Comparison of ENCODE assay signal across 11 cellular contexts in the genomic region with DNA sequence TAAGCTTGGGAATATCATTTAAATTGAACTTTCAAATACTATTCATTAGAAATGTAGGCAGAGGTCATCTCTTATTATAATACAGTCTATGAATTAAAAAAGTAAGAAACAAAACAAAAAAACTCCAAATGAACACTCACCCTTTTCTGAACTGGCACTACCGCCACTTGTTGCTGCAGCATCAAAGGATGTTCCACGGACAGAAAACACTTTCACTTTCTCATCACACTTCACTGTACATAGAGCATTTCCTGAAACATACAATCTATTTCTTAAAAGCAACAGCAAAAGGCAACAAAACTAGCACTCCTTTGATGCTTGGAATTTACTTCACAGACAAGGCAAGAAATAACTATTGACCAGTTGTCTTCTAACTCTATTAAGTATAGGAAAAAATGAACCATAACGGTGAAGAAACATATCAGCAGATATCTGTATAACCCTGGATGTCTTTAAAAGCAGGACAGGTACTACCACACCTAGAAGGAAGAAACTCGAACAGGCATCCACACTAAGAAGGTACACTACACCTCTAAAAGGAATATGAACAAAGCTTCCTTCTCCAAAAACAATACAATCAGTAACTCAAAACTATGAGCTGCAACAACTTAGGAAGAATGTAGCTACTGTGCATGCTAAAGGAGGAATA. TPM values are rescaled to one million over a fixed set of nuclear protein-coding genes. Genes with fewer than 3 reads are reported as not detected.
A peak's percentile ranks its signal among the peaks of the same experiment; 100 is the strongest.
DNase-seq lines count a peak whose midpoint lies in the region; ATAC-seq and TF ChIP-seq lines count a peak whose summit lies in the region.
"Had no signal": no experiment of that assay in that cellular context is flagged by ENCODE, and none has a peak within 500 bp of the region (broad histone marks: within the 10 kb centered on the region; RNA-seq: fewer than 3 reads in every experiment).

No MANE protein-coding gene starts in this region.

- TF ChIP-seq CTCF in chondrocyte (IDR thresholded peaks at IDR 0.05): no peak

- ATAC-seq in activated CD4-positive, CD25-positive, alpha-beta regulatory T cell treated with anti-CD3 and anti-CD28 coated beads, Interleukin-2, amount 50 U/mL, for 24 hours: peak; percentile 65 to 67
- ATAC-seq in HG03175 (IDR thresholded peaks at IDR 0.05; ENCODE audit: unreplicated experiment) (peak; percentile 64), HG02884 (IDR thresholded peaks at IDR 0.05; ENCODE audit: unreplicated experiment) (no peak)
- peak; percentile 81 for ATAC-seq in stimulated activated effector memory CD8-positive, alpha-beta T cell treated with anti-CD3 and anti-CD28 coated beads, Interleukin-12 subunit alpha, Interleukin-12 subunit beta, amount 100 ng/mL, for 72 hours

- H3K4me3 Mint-ChIP-seq in activated naive CD8-positive, alpha-beta T cell: peak overlapping the region; percentile 75
- peak overlapping the region; percentile 38 for H3K4me3 Mint-ChIP-seq in stimulated activated effector memory CD8-positive, alpha-beta T cell treated with anti-CD3 and anti-CD28 coated beads, Interleukin-12 subunit alpha, Interleukin-12 subunit beta, amount 100 ng/mL, for 72 hours
- H3K4me3 Mint-ChIP-seq in chondrocyte (ENCODE audit: unreplicated experiment): no peak overlapping the region

- peak overlapping the region; percentile 87 for H3K27ac Mint-ChIP-seq in activated naive CD8-positive, alpha-beta T cell
- H3K27ac Mint-ChIP-seq in stimulated activated effector memory CD8-positive, alpha-beta T cell treated with anti-CD3 and anti-CD28 coated beads, Interleukin-12 subunit alpha, Interleukin-12 subunit beta, amount 100 ng/mL, for 72 hours: no peak overlapping the region
- no peak overlapping the region for H3K27ac Mint-ChIP-seq in chondrocyte (ENCODE audit: unreplicated experiment)

- no peak for DNase-seq in activated CD4-positive, CD25-positive, alpha-beta regulatory T cell (lab: John Stamatoyannopoulos, UW)
- DNase-seq in stimulated activated effector memory CD8-positive, alpha-beta T cell treated with anti-CD3 and anti-CD28 coated beads, Interleukin-12 subunit alpha, Interleukin-12 subunit beta, amount 100 ng/mL, for 72 hours (ENCODE audit: low spot score in 2 of 2): no peak
- DNase-seq in retina (no peak), chondrocyte (ENCODE audit: low spot score) (no peak)
- DNase-seq: dorsolateral prefrontal cortex, Kasumi-1, T1000 had no signal

- no peaks in the 10 kb centered on the region for H3K27me3 Mint-ChIP-seq in activated naive CD8-positive, alpha-beta T cell
- no peaks in the 10 kb centered on the region for H3K27me3 Mint-ChIP-seq in chondrocyte (ENCODE audit: low read depth)

- H3K36me3 Mint-ChIP-seq in activated naive CD8-positive, alpha-beta T cell: peaks cover 15% of the 10 kb centered on the region
- peaks cover 99% of the 10 kb centered on the region for H3K36me3 Mint-ChIP-seq in stimulated activated effector memory CD8-positive, alpha-beta T cell treated with anti-CD3 and anti-CD28 coated beads, Interleukin-12 subunit alpha, Interleukin-12 subunit beta, amount 100 ng/mL, for 72 hours
- peaks cover 20% of the 10 kb centered on the region for H3K36me3 Mint-ChIP-seq in chondrocyte (ENCODE audit: low read depth)

- no peaks in the 10 kb centered on the region for H3K9me3 Mint-ChIP-seq in activated naive CD8-positive, alpha-beta T cell (ENCODE audit: low read depth)
- no peaks in the 10 kb centered on the region for H3K9me3 Mint-ChIP-seq in stimulated activated effector memory CD8-positive, alpha-beta T cell treated with anti-CD3 and anti-CD28 coated beads, Interleukin-12 subunit alpha, Interleukin-12 subunit beta, amount 100 ng/mL, for 72 hours
- no peaks in the 10 kb centered on the region for H3K9me3 Mint-ChIP-seq in chondrocyte (ENCODE audit: low read depth)

- H3K4me1 Mint-ChIP-seq in activated naive CD8-positive, alpha-beta T cell (ENCODE audit: low read depth): peaks cover 22% of the 10 kb centered on the region
- H3K4me1 Mint-ChIP-seq in stimulated activated effector memory CD8-positive, alpha-beta T cell treated with anti-CD3 and anti-CD28 coated beads, Interleukin-12 subunit alpha, Interleukin-12 subunit beta, amount 100 ng/mL, for 72 hours: peaks cover 20% of the 10 kb centered on the region
- peaks cover 4% of the 10 kb centered on the region for H3K4me1 Mint-ChIP-seq in chondrocyte (ENCODE audit: low read depth)

RNA-seq across cellular contexts. Expression of a gene that starts 24.9 kb away (rescaled TPM):
- total RNA-seq in chondrocyte: 111 to 120 TPM (median 117 TPM) in 3 replicates

RNA-seq across cellular contexts. Expression of a gene that starts 50.2 kb away (rescaled TPM):
- not detected in 3 replicates for total RNA-seq in chondrocyte
